In genomic region chr2:127541849-127542630, GRCh38 we compare ENCODE assay signal across 17 cellular contexts. TPM values are rescaled to one million over a fixed set of nuclear protein-coding genes. Genes with fewer than 3 reads are reported as not detected.
DNase-seq lines count a peak whose midpoint lies in the region; ATAC-seq and TF ChIP-seq lines count a peak whose summit lies in the region.
"Had no signal": no experiment of that assay in that cellular context is flagged by ENCODE, and none has a peak within 500 bp of the region (broad histone marks: within the 10 kb centered on the region; RNA-seq: fewer than 3 reads in every experiment).

No MANE protein-coding gene starts in this region.

- DNase-seq in AG10803 (ENCODE audit: low read depth), result peak; percentile 35
- peak; percentile 33 for DNase-seq in GM03348 (ENCODE audit: low spot score)
- DNase-seq in SJCRH30, result peak; percentile 17 to 20
- peak; percentile 33 for DNase-seq in left lobe of liver (ENCODE audit: low spot score)
- no peak for DNase-seq in left lung
- DNase-seq in cerebellum (ENCODE audit: low spot score), result no peak
- DNase-seq: activated CD4-positive, alpha-beta T cell treated with anti-CD3 and anti-CD28 coated beads, Interleukin-2, amount 50 U/mL, for 1 hour; activated gamma-delta T cell treated with Interleukin-2 at 50 U/mL for 16 hours; caudate nucleus; NCI-H1694 treated with DMSO at 0.1 percent for 48 hours; NCI-H345; SW 1271 had no signal

- H3K27me3 ChIP-seq in SJCRH30 (no peaks in the 10 kb centered on the region; the same call in 1 of the 2 replicates), left lung (no peaks in the 10 kb centered on the region)
- H3K27me3 ChIP-seq: right atrium auricular region had no signal

- ATAC-seq in left lobe of liver (no peak), left lung (no peak), GM19035 (IDR thresholded peaks at IDR 0.05; ENCODE audit: unreplicated experiment) (no peak), HG02763 (IDR thresholded peaks at IDR 0.05; ENCODE audit: unreplicated experiment) (no peak)
- ATAC-seq: stimulated activated effector memory CD8-positive, alpha-beta T cell treated with anti-CD3 and anti-CD28 coated beads, Interleukin-12 subunit alpha, Interleukin-12 subunit beta, amount 100 ng/mL, for 72 hours had no signal

- H3K4me1 ChIP-seq in SJCRH30 (peaks cover 8% of the 10 kb centered on the region), left lung (no peaks in the 10 kb centered on the region)
- H3K4me1 ChIP-seq: right atrium auricular region had no signal

- H3K9me3 ChIP-seq in SJCRH30 (replicated peaks), result no peaks in the 10 kb centered on the region
- H3K9me3 ChIP-seq in left lung, result no peaks in the 10 kb centered on the region
- H3K9me3 ChIP-seq: right atrium auricular region had no signal

- no peak for TF ChIP-seq CTCF in AG10803 (conservative IDR thresholded peaks at IDR 0.05; ENCODE audit: low read length)
- no peak for TF ChIP-seq CTCF in left lung (IDR thresholded peaks at IDR 0.05)

- no peaks in the 10 kb centered on the region for H3K36me3 ChIP-seq in SJCRH30
- no peaks in the 10 kb centered on the region for H3K36me3 ChIP-seq in left lung
- H3K36me3 ChIP-seq: right atrium auricular region had no signal

- intact Hi-C loops in left lung (cut with DNase I), result no loop called here

- no peak overlapping the region for H3K27ac ChIP-seq in SJCRH30
- H3K27ac ChIP-seq in left lung, result no peak overlapping the region
- H3K27ac ChIP-seq: right atrium auricular region had no signal

- H3K4me3 ChIP-seq in AG10803 (ENCODE audit: low read length) (no peak overlapping the region), SJCRH30 (no peak overlapping the region), left lung (no peak overlapping the region)
- H3K4me3 ChIP-seq: right atrium auricular region had no signal

RNA-seq across cellular contexts. Expression of gene MYO7B, which starts 6.6 kb away (rescaled TPM):
- 2.7 and 3.7 TPM in 2 replicates for total RNA-seq in SJCRH30 (2014; rRNA removed; shearing (Covaris generic))
- total RNA-seq in left lobe of liver, result 0.63 TPM
- total RNA-seq in left lung, result 1 to 10 TPM in 1 of 2 donors, under 1 TPM in 1; 0.61 to 2.4 TPM
- total RNA-seq in cerebellum, result 0.27 TPM
- total RNA-seq: G401 had no signal

RNA-seq across cellular contexts. Expression of gene IWS1, which starts 15.8 kb away (rescaled TPM):
- total RNA-seq in SJCRH30 (2014; rRNA removed; shearing (Covaris generic)), result 61.1 and 66.8 TPM in 2 replicates
- total RNA-seq in left lobe of liver, result 19.1 TPM
- total RNA-seq in left lung, result 10 to 100 TPM; 37.2 to 37.5 TPM
- total RNA-seq in cerebellum, result 26.6 TPM

Comparison
In these comparisons a context has a peak if more than half of its experiments do, and no peak if none do; other contexts are left out.
1. DNase-seq: peak in AG10803 (single experiment), GM03348 (single experiment), SJCRH30 (2 of 2) and left lobe of liver (single experiment); none in left lung (0 of 2) and cerebellum (single experiment).